Comparison of ENCODE assay signal across 8 cellular contexts in the genomic region with DNA sequence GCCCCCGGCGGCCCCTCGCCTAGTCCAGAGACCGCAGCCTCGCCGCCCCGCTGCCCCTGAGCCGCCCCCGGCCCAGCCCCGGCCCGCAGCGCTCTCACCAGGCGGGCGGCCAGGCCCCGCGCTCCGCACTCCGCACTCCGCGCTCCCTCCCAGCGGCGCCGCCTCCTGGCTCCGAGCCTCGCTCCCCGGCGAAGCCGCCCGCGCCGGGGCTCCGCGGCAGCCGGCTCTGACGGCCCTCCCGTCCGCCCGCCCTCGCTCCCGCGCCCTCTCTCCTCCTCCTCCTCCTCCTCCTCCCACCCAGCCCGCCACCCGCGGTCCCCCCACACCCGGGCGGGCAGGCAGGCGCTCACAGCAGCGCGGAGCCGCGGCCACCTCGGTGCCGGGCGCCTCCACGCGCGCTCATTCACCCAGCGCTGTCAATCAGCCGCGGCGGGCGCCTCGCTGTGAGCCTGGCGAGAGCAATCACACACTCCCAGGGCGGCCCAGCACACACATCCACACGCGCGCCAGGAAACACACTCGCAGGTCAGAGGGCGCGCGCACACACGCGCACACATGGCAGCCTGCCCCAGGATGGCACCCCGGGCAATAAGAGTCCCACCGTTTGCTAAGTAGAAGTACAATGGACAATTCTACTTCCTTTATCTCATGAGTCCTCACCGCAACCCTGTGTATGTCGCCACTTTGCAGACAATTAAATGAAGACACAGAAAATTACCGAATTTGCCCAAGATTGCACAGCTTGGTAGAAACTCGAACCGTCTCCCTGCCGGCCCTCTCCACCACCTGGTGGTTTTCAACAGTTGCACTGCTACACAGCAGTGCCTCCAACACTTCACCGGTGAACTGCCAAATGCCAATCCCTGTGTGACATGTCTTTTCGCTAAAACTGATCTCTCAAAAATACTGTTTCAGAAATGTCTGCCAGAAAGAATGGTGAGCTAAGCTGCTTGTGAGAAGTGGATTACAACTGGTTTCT. TPM values are rescaled to one million over a fixed set of nuclear protein-coding genes. Genes with fewer than 3 reads are reported as not detected.
DNase-seq lines count a peak whose midpoint lies in the region; ATAC-seq and TF ChIP-seq lines count a peak whose summit lies in the region.

A gene (minus strand): TSS at position 228 of the 979 bp plus-strand sequence.

- no TSS peak for BruUV-seq in PC-3 (replicated peaks; lab: Mats Ljungman, UMichigan)

- H3K27me3 ChIP-seq in AG04450 (ENCODE audit: control insufficient read depth, insufficient read depth, low read length), result peaks cover 92% of the 10 kb centered on the region
- peaks cover 18% of the 10 kb centered on the region for H3K27me3 ChIP-seq in PC-3 (ENCODE audit: low read length)
- H3K27me3 ChIP-seq in heart left ventricle, result peaks cover 0 to 32% (median 0%) of the 10 kb centered on the region in 9 donors
- no peaks in the 10 kb centered on the region for H3K27me3 ChIP-seq in trophoblast cell (ENCODE audit: insufficient read depth, low read length)

- H2AK5ac ChIP-seq in trophoblast cell (ENCODE audit: low read length), result peak within 1 kb of the TSS; percentile 11

- H3K4ac ChIP-seq in trophoblast cell (ENCODE audit: low read depth, low read length), result peak within 1 kb of the TSS; percentile 24

- DNase-seq in AG04450 (ENCODE audit: low read depth, low spot score) (no peak), PC-3 (peak; percentile 22), heart left ventricle (peak in 3 of 5 donors; percentile 44 to 70 (median 62)), trophoblast cell (peak in 1 of 2 donors; percentile 50), dedifferentiated amniotic fluid mesenchymal stem cell (ENCODE audit: extremely low spot score) (no peak)
- DNase-seq in activated naive CD4-positive, alpha-beta T cell treated with anti-CD3 and anti-CD28 coated beads, Interleukin-2, amount 50 U/mL, for 16 hours, result peak; percentile 50

- CTCF ChIA-PET in AG04450 (lab: Charles Lee), result interaction anchor here (0.5 to 4.7 kb wide), 4 partner anchors 14 to 475 kb away, joined by 4 to 34 read pairs (median 7); no protein-coding TSS in a partner anchor
- CTCF ChIA-PET in PC-3 (lab: Charles Lee), result interaction anchor here (0.8 kb wide), 1 partner anchor 221 kb away, joined by 4 read pairs; no protein-coding TSS in a partner anchor

- no peaks in the 10 kb centered on the region for H4K20me1 ChIP-seq in PC-3 (ENCODE audit: low read length)

- no peaks in the 10 kb centered on the region for H3F3A ChIP-seq in PC-3 (ENCODE audit: low read length, unreplicated experiment)

- peak within 1 kb of the TSS; percentile 50 for H3K4me3 ChIP-seq in AG04450 (ENCODE audit: low read depth, low read length)
- H3K4me3 ChIP-seq in PC-3 (ENCODE audit: low read length), result peak within 1 kb of the TSS; percentile 71
- H3K4me3 ChIP-seq in heart left ventricle, result peak within 1 kb of the TSS; percentile 36 to 65 (median 54)
- H3K4me3 ChIP-seq in trophoblast cell (ENCODE audit: low read depth, low read length), result peak within 1 kb of the TSS; percentile 94

- peak within 1 kb of the TSS; percentile 21 for H2BK12ac ChIP-seq in trophoblast cell (ENCODE audit: low read length)

- peaks cover 8% of the 10 kb centered on the region for H3K4me1 ChIP-seq in PC-3 (ENCODE audit: insufficient read depth, low read length)
- H3K4me1 ChIP-seq in heart left ventricle, result peaks cover 0 to 28% (median 8%) of the 10 kb centered on the region in 12 donors
- H3K4me1 ChIP-seq in trophoblast cell (ENCODE audit: control insufficient read depth in 1 of 2, insufficient read depth in 2 of 2, low read length in 2 of 2), result peaks cover 31 to 39% of the 10 kb centered on the region in 2 experiments

- H3K27ac ChIP-seq in AG04450 (ENCODE audit: low read depth, low read length) (no peak within 1 kb of the TSS), PC-3 (ENCODE audit: low read length) (no peak within 1 kb of the TSS), heart left ventricle (peak within 1 kb of the TSS in 3 of 12 donors; percentile 19 to 56 (median 31)), trophoblast cell (ENCODE audit: low read depth, low read length) (peak within 1 kb of the TSS; percentile 93)

- WGBS in heart left ventricle, 4 donors, result 1 to 5% (median 3%) methylated on average over 46 to 84 of the region's 84 CpGs
- no CpG with 5 or more reads among the region's 84 CpGs for WGBS in trophoblast cell (ENCODE audit: extremely low coverage, insufficient coverage, insufficient read length)

- peak within 1 kb of the TSS; percentile 16 for H2BK120ac ChIP-seq in trophoblast cell (ENCODE audit: insufficient read depth, low read length, poor library complexity)

- peak within 1 kb of the TSS; percentile 76 for H2AFZ ChIP-seq in PC-3 (ENCODE audit: low read length)
- H2AFZ ChIP-seq in trophoblast cell (ENCODE audit: insufficient read depth, low read length, poor library complexity), result peak within 1 kb of the TSS; percentile 9

- H4K8ac ChIP-seq in trophoblast cell (ENCODE audit: low read depth, low read length), result peak within 1 kb of the TSS; percentile 40

- peak within 1 kb of the TSS; percentile 89 for H3K4me2 ChIP-seq in PC-3 (ENCODE audit: low read length)
- peak within 1 kb of the TSS; percentile 80 for H3K4me2 ChIP-seq in trophoblast cell (ENCODE audit: low read length)

- peak within 1 kb of the TSS; percentile 62 for H3K18ac ChIP-seq in trophoblast cell (ENCODE audit: low read length)

- H3K36me3 ChIP-seq in PC-3 (ENCODE audit: low read depth, low read length), result no peaks in the 10 kb centered on the region
- H3K36me3 ChIP-seq in heart left ventricle, result no peaks in the 10 kb centered on the region
- H3K36me3 ChIP-seq in trophoblast cell (ENCODE audit: control insufficient read depth in 1 of 2, insufficient read depth in 2 of 2, low read length in 2 of 2), result peaks cover 6% of the 10 kb centered on the region in 2 experiments

- H3K79me2 ChIP-seq in PC-3 (ENCODE audit: low read length) (no peaks in the 10 kb centered on the region), trophoblast cell (ENCODE audit: control insufficient read depth, insufficient read depth, low read length, poor library complexity) (peaks cover 18% of the 10 kb centered on the region)

- intact Hi-C loops in PC-3 (cut with micrococcal nuclease), result no loop called here
- intact Hi-C loops in heart left ventricle (cut with DNase I), result no loop called here

- peak within 1 kb of the TSS; percentile 32 for H4K12ac ChIP-seq in trophoblast cell (ENCODE audit: low read depth, low read length)

- no peak for TF ChIP-seq POLR2A in heart left ventricle (IDR thresholded peaks at IDR 0.05)

- peak; percentile 56 for ATAC-seq in GM21723 (IDR thresholded peaks at IDR 0.05; ENCODE audit: unreplicated experiment)
- ATAC-seq in PC-3, result peak; percentile 61
- peak in 3 of 4 donors; percentile 34 to 75 (median 61) for ATAC-seq in heart left ventricle
- no peak for ATAC-seq in GM18517 (IDR thresholded peaks at IDR 0.05; ENCODE audit: unreplicated experiment)

- H4K91ac ChIP-seq in trophoblast cell (ENCODE audit: low read depth, low read length), result peak within 1 kb of the TSS; percentile 77

- H3K9me3 ChIP-seq in AG04450 (ENCODE audit: control insufficient read depth, insufficient read depth, low read length) (no peaks in the 10 kb centered on the region), PC-3 (ENCODE audit: low read length) (no peaks in the 10 kb centered on the region), heart left ventricle (no peaks in the 10 kb centered on the region), trophoblast cell (ENCODE audit: insufficient read depth, low read depth, low read length) (no peaks in the 10 kb centered on the region)

- H3K23ac ChIP-seq in trophoblast cell (ENCODE audit: low read length), result no peak within 1 kb of the TSS

- peak within 1 kb of the TSS; percentile 90 for H3K14ac ChIP-seq in trophoblast cell (ENCODE audit: low read length)

- no peak within 1 kb of the TSS for H3K9ac ChIP-seq in PC-3 (ENCODE audit: low read length)
- peak within 1 kb of the TSS; percentile 57 for H3K9ac ChIP-seq in trophoblast cell (ENCODE audit: low read length)

- H3K9me2 ChIP-seq in PC-3 (replicated peaks; ENCODE audit: low read length), result no peaks in the 10 kb centered on the region

- TF ChIP-seq CTCF in AG04450 (IDR thresholded peaks at IDR 0.05; ENCODE audit: low read depth, low read length) (0 out of 2 replicates have a peak, but pooled peaks have one; percentile 3), PC-3 (conservative IDR thresholded peaks at IDR 0.05; ENCODE audit: low read depth, low read length) (no peak), heart left ventricle (IDR thresholded peaks at IDR 0.05) (no peak)

- H3K79me1 ChIP-seq in trophoblast cell (ENCODE audit: low read length), result peaks cover 44% of the 10 kb centered on the region

- H2BK5ac ChIP-seq in trophoblast cell (ENCODE audit: low read depth, low read length, poor library complexity), result peak within 1 kb of the TSS; percentile 60

- POLR2A ChIA-PET in AG04450 (lab: Yijun Ruan, JAX), result no interaction called here
- POLR2A ChIA-PET in PC-3 (lab: Charles Lee; ENCODE audit: unreplicated experiment), result no interaction called here

RNA-seq across cellular contexts. Expression of the gene that starts here (rescaled TPM):
- polyA plus RNA-seq in AG04450 (2011; rRNA removed) (not detected in 2 replicates), heart left ventricle (1 to 10 TPM in 1 of 2 donors, under 1 TPM in 1; 0.51 to 2.7 TPM)
- not detected in 2 replicates for polyA minus RNA-seq in AG04450 (2011; rRNA and poly(A)+ RNA removed)
- total RNA-seq in PC-3 (2014; rRNA removed) (0.36 and 0.69 TPM in 2 replicates), heart left ventricle (1 to 10 TPM in 8 of 9 donors, under 1 TPM in 1; 0.31 to 3.1 (median 1.9) TPM)
- polyA plus RNA-seq in trophoblast cell (2013), result 34.4 and 34.6 TPM in 2 replicates

Comparison
In these comparisons a context has a peak if more than half of its experiments do, and no peak if none do; other contexts are left out.
1. Peak in DNase-seq, ATAC-seq, H3K4me3 ChIP-seq and H3K4me2 ChIP-seq in PC-3; RNA of the gene not detected or under 1 TPM.
2. DNase-seq: peak in activated naive CD4-positive, alpha-beta T cell treated with anti-CD3 and anti-CD28 coated beads, Interleukin-2, amount 50 U/mL, for 16 hours (single experiment) and heart left ventricle (3 of 5); none in AG04450 (single experiment) and dedifferentiated amniotic fluid mesenchymal stem cell (single experiment).
3. Peak in every context shown above with its lines, with median percentiles within 50 percentile points of each other: H3K4me3 ChIP-seq.